Comparison of ENCODE assay signal across 33 cellular contexts in genomic region chr3:114508208-114508607, GRCh38.
"Had no signal": no experiment of that assay in that cellular context is flagged by ENCODE, and none has a peak within 500 bp of the region (broad histone marks: within the 10 kb centered on the region; RNA-seq: fewer than 3 reads in every experiment).

No MANE protein-coding gene starts in this region.

- H3K27me3 ChIP-seq: ascending aorta, cardiac muscle cell, Peyer's patch had no signal

- H3K27ac ChIP-seq: ascending aorta, cardiac muscle cell, KMS-11, Peyer's patch, WERI-Rb-1 had no signal

- DNase-seq: activated CD4-positive, alpha-beta memory T cell treated with anti-CD3 and anti-CD28 coated beads, Interleukin-2, amount 10 ng/mL, durations not matched to agents 7 days and 5 days; activated CD4-positive, alpha-beta T cell treated with anti-CD3 and anti-CD28 coated beads for 1 hour; activated CD4-positive, alpha-beta T cell treated with anti-CD3 and anti-CD28 coated beads for 48 hours; activated CD4-positive, CD25-positive, alpha-beta regulatory T cell; activated CD8-positive, alpha-beta memory T cell treated with anti-CD3 and anti-CD28 coated beads for 24 hours; activated CD8-positive, alpha-beta memory T cell treated with anti-CD3 and anti-CD28 coated beads, Interleukin-2, amount 10 ng/mL, durations not matched to agents 7 days and 5 days; activated CD8-positive, alpha-beta memory T cell treated with anti-CD3 and anti-CD28 coated beads, Interleukin-2, amount 50 U/mL, for 48 hours; activated effector memory CD4-positive, alpha-beta T cell treated with anti-CD3 and anti-CD28 coated beads, Interleukin-2, amount 50 U/mL, for 16 hours; activated naive CD4-positive, alpha-beta T cell; activated naive CD4-positive, alpha-beta T cell treated with anti-CD3 and anti-CD28 coated beads, Interleukin-2, amount 50 U/mL, for 16 hours; activated naive CD8-positive, alpha-beta T cell treated with anti-CD3 and anti-CD28 coated beads for 36 hours; activated T-cell treated with anti-CD3 and anti-CD28 coated beads, Interleukin-2, amount 50 U/mL, for 48 hours; amygdala; MM.1S; MV-4-11; NCI-H1092; NCI-H1436 treated with DMSO at 0.1 percent for 48 hours; NCI-H1694 treated with DMSO at 0.1 percent for 48 hours; NCI-H2029; NCI-H345; NCI-H524 treated with DMSO at 0.1 percent for 48 hours; NK-92 treated with Interleukin-12 subunit alpha and Interleukin-12 subunit beta, amount 100 ng/mL, for 24 hours; PC-3; Peyer's patch; RPMI8226; SW 1271; T-helper 1 cell; T-helper 2 cell; T-helper 9 cell; WERI-Rb-1 had no signal

- H3K4me2 ChIP-seq: KMS-11 had no signal

- ATAC-seq: activated CD8-positive, alpha-beta memory T cell treated with anti-CD3 and anti-CD28 coated beads, Interleukin-2, amount 10 ng/mL, durations not matched to agents 7 days and 5 days; PC-3 had no signal

- H3K4me3 ChIP-seq: ascending aorta, cardiac muscle cell, Peyer's patch had no signal

- H3K36me3 ChIP-seq: ascending aorta, cardiac muscle cell, Peyer's patch, WERI-Rb-1 had no signal

- H3K4me1 ChIP-seq: Peyer's patch had no signal

- H3K9ac ChIP-seq: KMS-11 had no signal

- H3K9me3 ChIP-seq: ascending aorta, Peyer's patch had no signal
